Comparison of ENCODE assay signal across 16 cellular contexts in genomic region chr22:17272511-17272991, GRCh38. TPM values are rescaled to one million over a fixed set of nuclear protein-coding genes. Genes with fewer than 3 reads are reported as not detected.
DNase-seq lines count a peak whose midpoint lies in the region; ATAC-seq and TF ChIP-seq lines count a peak whose summit lies in the region.
"Had no signal": no experiment of that assay in that cellular context is flagged by ENCODE, and none has a peak within 500 bp of the region (broad histone marks: within the 10 kb centered on the region; RNA-seq: fewer than 3 reads in every experiment).

No MANE protein-coding gene starts in this region.

- H3K4me2 ChIP-seq in neural progenitor cell: peak overlapping the region; percentile 74

- no peaks in the 10 kb centered on the region for H3K9me3 ChIP-seq in neural progenitor cell (ENCODE audit: low read depth)
- H3K9me3 ChIP-seq: testis had no signal

- no peak overlapping the region for H3K9ac ChIP-seq in neural progenitor cell

- peak overlapping the region; percentile 24 for H3K4me3 ChIP-seq in neural progenitor cell
- H3K4me3 ChIP-seq: cardiac muscle cell, testis had no signal

- peak overlapping the region; percentile 53 for H3K4me3 Mint-ChIP-seq in glutamatergic neuron (ENCODE audit: unreplicated experiment)
- H3K4me3 Mint-ChIP-seq in neural progenitor cell: no peak overlapping the region
- H3K4me3 Mint-ChIP-seq in activated CD4-positive, alpha-beta memory T cell treated with anti-CD3 and anti-CD28 coated beads, Interleukin-2, amount 10 ng/mL, durations not matched to agents 7 days and 5 days: no peak overlapping the region
- H3K4me3 Mint-ChIP-seq: activated CD4-positive, alpha-beta memory T cell treated with anti-CD3 and anti-CD28 coated beads for 36 hours had no signal

- peaks cover 47% of the 10 kb centered on the region for H3K4me1 ChIP-seq in neural progenitor cell
- H3K4me1 ChIP-seq: testis had no signal

- peaks cover 50% of the 10 kb centered on the region for H3F3A ChIP-seq in neural progenitor cell (ENCODE audit: low read depth)

- H3K27ac ChIP-seq in neural progenitor cell: peak overlapping the region; percentile 91
- H3K27ac ChIP-seq: 22Rv1, cardiac muscle cell, testis had no signal

- H3K36me3 Mint-ChIP-seq in glutamatergic neuron (ENCODE audit: unreplicated experiment): no peaks in the 10 kb centered on the region
- no peaks in the 10 kb centered on the region for H3K36me3 Mint-ChIP-seq in neural progenitor cell
- no peaks in the 10 kb centered on the region for H3K36me3 Mint-ChIP-seq in activated CD4-positive, alpha-beta memory T cell treated with anti-CD3 and anti-CD28 coated beads, Interleukin-2, amount 10 ng/mL, durations not matched to agents 7 days and 5 days (ENCODE audit: low read depth)
- H3K36me3 Mint-ChIP-seq: activated CD4-positive, alpha-beta memory T cell treated with anti-CD3 and anti-CD28 coated beads for 36 hours had no signal

- no peaks in the 10 kb centered on the region for H4K20me1 ChIP-seq in neural progenitor cell (ENCODE audit: low read depth)

- TF ChIP-seq CTCF in glutamatergic neuron (IDR thresholded peaks at IDR 0.05; ENCODE audit: partially characterized antibody, unreplicated experiment) (no peak), neural progenitor cell (IDR thresholded peaks at IDR 0.05) (no peak)

- H3K9me3 Mint-ChIP-seq in glutamatergic neuron (ENCODE audit: unreplicated experiment) (peaks cover 14% of the 10 kb centered on the region), neural progenitor cell (no peaks in the 10 kb centered on the region)
- no peaks in the 10 kb centered on the region for H3K9me3 Mint-ChIP-seq in activated CD4-positive, alpha-beta memory T cell treated with anti-CD3 and anti-CD28 coated beads, Interleukin-2, amount 10 ng/mL, durations not matched to agents 7 days and 5 days
- H3K9me3 Mint-ChIP-seq: activated CD4-positive, alpha-beta memory T cell treated with anti-CD3 and anti-CD28 coated beads for 36 hours had no signal

- H3K36me3 ChIP-seq in neural progenitor cell: no peaks in the 10 kb centered on the region
- H3K36me3 ChIP-seq: cardiac muscle cell had no signal

- peak; percentile 21 for DNase-seq in DMS 273 (lab: John Stamatoyannopoulos, UW; ENCODE audit: unreplicated experiment)
- no peak for DNase-seq in DMS 273 treated with DMSO at 0.1 percent for 48 hours (lab: John Stamatoyannopoulos, UW)
- peak; percentile 41 for DNase-seq in NCI-H69 (lab: John Stamatoyannopoulos, UW)
- DNase-seq in glutamatergic neuron: peak; percentile 61
- DNase-seq in neural progenitor cell (ENCODE audit: low spot score): peak; percentile 72
- DNase-seq in NCI-H1048 (lab: John Stamatoyannopoulos, UW): no peak
- no peak for DNase-seq in activated CD4-positive, alpha-beta memory T cell treated with anti-CD3 and anti-CD28 coated beads, Interleukin-2, amount 10 ng/mL, durations not matched to agents 7 days and 5 days
- DNase-seq: activated CD4-positive, alpha-beta memory T cell treated with anti-CD3 and anti-CD28 coated beads for 36 hours; activated naive CD4-positive, alpha-beta T cell treated with Interleukin-2 at 50 U/mL for 16 hours; COR-L47; NCI-H2171 treated with DMSO at 0.1 percent for 48 hours; nucleus accumbens; testis had no signal

- H3K4me1 Mint-ChIP-seq in glutamatergic neuron (ENCODE audit: low read depth, unreplicated experiment): peaks cover 35% of the 10 kb centered on the region
- H3K4me1 Mint-ChIP-seq in neural progenitor cell: peaks cover 41% of the 10 kb centered on the region
- no peaks in the 10 kb centered on the region for H3K4me1 Mint-ChIP-seq in activated CD4-positive, alpha-beta memory T cell treated with anti-CD3 and anti-CD28 coated beads, Interleukin-2, amount 10 ng/mL, durations not matched to agents 7 days and 5 days

- POLR2A ChIA-PET in activated CD4-positive, alpha-beta memory T cell treated with anti-CD3 and anti-CD28 coated beads, Interleukin-2, amount 10 ng/mL, durations not matched to agents 7 days and 5 days (lab: Charles Lee): no interaction called here

- H3K27me3 ChIP-seq in neural progenitor cell: no peaks in the 10 kb centered on the region
- H3K27me3 ChIP-seq: cardiac muscle cell, testis had no signal

- H3K27ac Mint-ChIP-seq in glutamatergic neuron (ENCODE audit: unreplicated experiment) (peak overlapping the region; percentile 88), neural progenitor cell (peak overlapping the region; percentile 80)
- no peak overlapping the region for H3K27ac Mint-ChIP-seq in activated CD4-positive, alpha-beta memory T cell treated with anti-CD3 and anti-CD28 coated beads, Interleukin-2, amount 10 ng/mL, durations not matched to agents 7 days and 5 days
- H3K27ac Mint-ChIP-seq: activated CD4-positive, alpha-beta memory T cell treated with anti-CD3 and anti-CD28 coated beads for 36 hours had no signal

- H3K27me3 Mint-ChIP-seq in glutamatergic neuron (ENCODE audit: unreplicated experiment): peaks cover 16% of the 10 kb centered on the region
- H3K27me3 Mint-ChIP-seq in neural progenitor cell (ENCODE audit: insufficient read depth, low read depth): peaks cover 13% of the 10 kb centered on the region
- no peaks in the 10 kb centered on the region for H3K27me3 Mint-ChIP-seq in activated CD4-positive, alpha-beta memory T cell treated with anti-CD3 and anti-CD28 coated beads, Interleukin-2, amount 10 ng/mL, durations not matched to agents 7 days and 5 days
- H3K27me3 Mint-ChIP-seq: activated CD4-positive, alpha-beta memory T cell treated with anti-CD3 and anti-CD28 coated beads for 36 hours had no signal

- ATAC-seq in GM18861 (IDR thresholded peaks at IDR 0.05; ENCODE audit: unreplicated experiment): no peak

- peak overlapping the region; percentile 79 for H2AFZ ChIP-seq in neural progenitor cell (replicated peaks)

- CTCF ChIA-PET in activated CD4-positive, alpha-beta memory T cell treated with anti-CD3 and anti-CD28 coated beads, Interleukin-2, amount 10 ng/mL, durations not matched to agents 7 days and 5 days (lab: Charles Lee): no interaction called here

- H3K79me2 ChIP-seq in neural progenitor cell (ENCODE audit: low read depth): no peaks in the 10 kb centered on the region

RNA-seq across cellular contexts. Expression of gene ADA2, which starts 53.3 kb away (rescaled TPM):
- total RNA-seq in glutamatergic neuron (ENCODE audit: unreplicated experiment) (49.7 TPM), neural progenitor cell (ENCODE audit: low replicate concordance) (30.1 and 49.9 TPM in 2 replicates)
- 10 to 100 TPM; 47.1 to 50.0 TPM for total RNA-seq in activated CD4-positive, alpha-beta memory T cell treated with anti-CD3 and anti-CD28 coated beads, Interleukin-2, amount 10 ng/mL, durations not matched to agents 7 days and 5 days

Comparison
In these comparisons a context has a peak if more than half of its experiments do, and no peak if none do; other contexts are left out.
1. DNase-seq: peak in DMS 273 (single experiment), NCI-H69 (single experiment), glutamatergic neuron (single experiment) and neural progenitor cell (single experiment); none in DMS 273 treated with DMSO at 0.1 percent for 48 hours (single experiment), NCI-H1048 (single experiment) and activated CD4-positive, alpha-beta memory T cell treated with anti-CD3 and anti-CD28 coated beads, Interleukin-2, amount 10 ng/mL, durations not matched to agents 7 days and 5 days (single experiment).